In genomic region chr12:100199347-100200136, GRCh38 we compare ENCODE assay signal across 8 cellular contexts. TPM values are rescaled to one million over a fixed set of nuclear protein-coding genes. Genes with fewer than 3 reads are reported as not detected.
A peak's percentile ranks its signal among the peaks of the same experiment; 100 is the strongest.
DNase-seq lines count a peak whose midpoint lies in the region; ATAC-seq and TF ChIP-seq lines count a peak whose summit lies in the region.

No MANE protein-coding gene starts in this region.

- WGBS in prostate gland, result 2% methylated on average over 65 of the region's 78 CpGs

- H3K36me3 ChIP-seq in HUES6 (ENCODE audit: control insufficient read depth, insufficient read depth, low read length) (peaks cover 8% of the 10 kb centered on the region; the same call in 1 of the 2 replicates), cardiac muscle cell (no peaks in the 10 kb centered on the region), prostate gland (no peaks in the 10 kb centered on the region), uterus (no peaks in the 10 kb centered on the region)

- peak; percentile 70 for DNase-seq in DMS53 treated with DMSO at 0.1 percent for 48 hours (lab: John Stamatoyannopoulos, UW; ENCODE audit: unreplicated experiment)
- DNase-seq in RWPE1 (ENCODE audit: low spot score), result peak; percentile 44
- peak; percentile 75 for DNase-seq in activated gamma-delta T cell treated with Interleukin-2 at 50 U/mL for 16 hours
- DNase-seq in cardiac muscle cell (ENCODE audit: low read depth in 1 of 2, low spot score in 1 of 2), result peak; percentile 21 to 77
- peak; percentile 68 for DNase-seq in prostate gland (ENCODE audit: low spot score)
- peak; percentile 51 to 61 for DNase-seq in uterus

- peaks cover 6% of the 10 kb centered on the region for H3K4me1 ChIP-seq in HUES6 (ENCODE audit: control insufficient read depth, insufficient read depth, low read length)
- no peaks in the 10 kb centered on the region for H3K4me1 ChIP-seq in cardiac muscle cell (ENCODE audit: low read depth)
- H3K4me1 ChIP-seq in prostate gland (replicated peaks), result peaks cover 3% of the 10 kb centered on the region
- H3K4me1 ChIP-seq in uterus, result no peaks in the 10 kb centered on the region

- POLR2A ChIA-PET in RWPE1 (lab: Yijun Ruan, JAX; ENCODE audit: low non-redundant PET), result no interaction called here

- H3K4me3 ChIP-seq in HUES6 (ENCODE audit: low read depth, low read length) (peak overlapping the region; percentile 89), cardiac muscle cell (peak overlapping the region; percentile 77), prostate gland (peak overlapping the region; percentile 77 to 79), uterus (peak overlapping the region; percentile 78 to 82)

- H3K9me3 ChIP-seq in HUES6 (ENCODE audit: control insufficient read depth, insufficient read depth, low read depth, low read length) (no peaks in the 10 kb centered on the region), cardiac muscle cell (ENCODE audit: low read depth) (no peaks in the 10 kb centered on the region), prostate gland (no peaks in the 10 kb centered on the region), uterus (no peaks in the 10 kb centered on the region)

- intact Hi-C loops in prostate gland (cut with DNase I) (loop anchor here (5.0 kb wide), 1 partner anchor 57 kb away; the partner anchor contains the start of gene BLTP3B), uterus (cut with DNase I; ENCODE audit: low total_unique reads) (no loop called here)

- peak; percentile 74 for ATAC-seq in GM21515 (IDR thresholded peaks at IDR 0.05; ENCODE audit: unreplicated experiment)

- TF ChIP-seq CTCF in RWPE1 (conservative IDR thresholded peaks at IDR 0.05; ENCODE audit: low read depth) (no peak), cardiac muscle cell (IDR thresholded peaks at IDR 0.05; ENCODE audit: low read depth, low read length) (no peak), prostate gland (IDR thresholded peaks at IDR 0.05) (no peak), uterus (IDR thresholded peaks at IDR 0.05) (no peak)

- 0 out of 2 replicates have a peak overlapping the region, but pooled peaks have one; percentile 32 for H3K27ac ChIP-seq in HUES6 (ENCODE audit: low read depth, low read length)
- H3K27ac ChIP-seq in RWPE1, result peak overlapping the region; percentile 94
- peak overlapping the region; percentile 17 for H3K27ac ChIP-seq in cardiac muscle cell
- peak overlapping the region; percentile 82 to 86 for H3K27ac ChIP-seq in prostate gland
- peak overlapping the region; percentile 68 to 83 for H3K27ac ChIP-seq in uterus

- H3K9ac ChIP-seq in HUES6 (ENCODE audit: low read length), result peak overlapping the region; percentile 80

- CTCF ChIA-PET in RWPE1 (lab: Yijun Ruan, JAX), result interaction anchor here (0.5 to 2.3 kb wide), 2 partner anchors 45 to 100 kb away, joined by 4 to 5 read pairs; no protein-coding TSS in a partner anchor

- H3K27me3 ChIP-seq in HUES6 (ENCODE audit: control insufficient read depth, insufficient read depth, low read length) (no peaks in the 10 kb centered on the region), cardiac muscle cell (no peaks in the 10 kb centered on the region), prostate gland (replicated peaks; ENCODE audit: insufficient read depth) (no peaks in the 10 kb centered on the region), uterus (no peaks in the 10 kb centered on the region)

- TF ChIP-seq POLR2A in prostate gland (IDR thresholded peaks at IDR 0.05), result no peak
- peak in 1 of 2 donors; percentile 10 for TF ChIP-seq POLR2A in uterus (IDR thresholded peaks at IDR 0.05)

RNA-seq across cellular contexts. Expression of gene ACTR6, which starts 1.1 kb away (rescaled TPM):
- total RNA-seq in cardiac muscle cell, result 10.1 and 15.8 TPM in 2 replicates
- 28.0 and 32.9 TPM in 2 replicates for polyA plus RNA-seq in cardiac muscle cell
- 10 to 100 TPM; 10.3 to 32.6 TPM for total RNA-seq in prostate gland
- 100 to 1,000 TPM in 1 of 4 donors, 10 to 100 TPM in 3; 13.8 to 131 (median 34.8) TPM for total RNA-seq in uterus

RNA-seq across cellular contexts. Expression of gene BLTP3B, which starts 56.9 kb away (rescaled TPM):
- 13.9 and 21.9 TPM in 2 replicates for total RNA-seq in cardiac muscle cell
- 14.1 and 20.9 TPM in 2 replicates for polyA plus RNA-seq in cardiac muscle cell
- 10 to 100 TPM; 20.4 to 24.8 TPM for total RNA-seq in prostate gland
- 10 to 100 TPM in 3 of 4 donors, 1 to 10 TPM in 1; 9.7 to 42.0 (median 25.1) TPM for total RNA-seq in uterus

Comparison
In these comparisons a context has a peak if more than half of its experiments do, and no peak if none do; other contexts are left out.
1. Peak in every context shown above with its lines: DNase-seq, ATAC-seq, H3K4me3 ChIP-seq and H3K27ac ChIP-seq.
2. H3K27ac ChIP-seq: peak in every context shown above with its lines; median percentile 94 in RWPE1; 84 in prostate gland; 76 in uterus; 32 in HUES6; 17 in cardiac muscle cell.